8 cellular contexts compared by ENCODE assay signal in genomic region chr1:236140705-236141446, GRCh38. TPM values are rescaled to one million over a fixed set of nuclear protein-coding genes. Genes with fewer than 3 reads are reported as not detected.
DNase-seq lines count a peak whose midpoint lies in the region; ATAC-seq, FAIRE-seq and TF ChIP-seq lines count a peak whose summit lies in the region.

No MANE protein-coding gene starts in this region.

- no peak overlapping the region for H3K27ac ChIP-seq in keratinocyte (ENCODE audit: control insufficient read depth, insufficient read depth, low read length)
- no peak overlapping the region for H3K27ac ChIP-seq in subcutaneous abdominal adipose tissue (ENCODE audit: low read depth, low read length)

- peak overlapping the region; percentile 69 for H3K4me2 ChIP-seq in keratinocyte (ENCODE audit: control insufficient read depth, extremely low read depth, insufficient read depth, low read depth, low read length)

- no peak for FAIRE-seq in keratinocyte (lab: Jason Lieb, UNC)

- H3K4me3 ChIP-seq in keratinocyte (ENCODE audit: control insufficient read depth in 2 of 3, extremely low read depth in 1 of 3, insufficient read depth in 2 of 3, low read depth in 1 of 3, low read length in 3 of 3) = peak overlapping the region; percentile 32 to 67 (median 63)
- H3K4me3 ChIP-seq in subcutaneous abdominal adipose tissue (ENCODE audit: low read depth in 1 of 5, low read length in 5 of 5) = peak overlapping the region; percentile 53 to 91 (median 71)

- H3K4me1 ChIP-seq in keratinocyte (ENCODE audit: control insufficient read depth, extremely low read depth, insufficient read depth, low read length) = peaks cover 10% of the 10 kb centered on the region
- peaks cover 1 to 34% (median 28%) of the 10 kb centered on the region in 5 donors for H3K4me1 ChIP-seq in subcutaneous abdominal adipose tissue (ENCODE audit: control insufficient read depth in 5 of 5, insufficient read depth in 5 of 5, low read length in 5 of 5)

- no peaks in the 10 kb centered on the region for H3K79me2 ChIP-seq in keratinocyte (ENCODE audit: control insufficient read depth, insufficient read depth, low read length)

- intact Hi-C loops in activated T-helper 2 cell treated with anti-CD3 and anti-CD28 coated beads, Interferon-gamma antibody, Interleukin-2, Interleukin-4, amounts not matched to agents 10 μg/mL and 5 μg/mL and 100 μg/mL, durations not matched to agents 14 hours and 24 hours and 36 hours (cut with micrococcal nuclease) = loop anchor here (2.0 to 5.0 kb wide), 2 partner anchors 18 to 141 kb away; partner anchors contain the start of gene ERO1B

- H3K9ac ChIP-seq in keratinocyte (ENCODE audit: control insufficient read depth, extremely low read depth, insufficient read depth, low read length) = no peak overlapping the region
- no peak overlapping the region for H3K9ac ChIP-seq in subcutaneous abdominal adipose tissue (ENCODE audit: low read length in 5 of 5)

- no peaks in the 10 kb centered on the region for H3K9me3 ChIP-seq in keratinocyte (ENCODE audit: control insufficient read depth, low read depth, low read length)
- no peaks in the 10 kb centered on the region for H3K9me3 ChIP-seq in subcutaneous abdominal adipose tissue (ENCODE audit: control insufficient read depth in 5 of 5, low read length in 5 of 5)

- no peaks in the 10 kb centered on the region for H3K9me1 ChIP-seq in keratinocyte (ENCODE audit: control insufficient read depth, extremely low read depth, insufficient read depth, low read length)

- no peaks in the 10 kb centered on the region for H3K36me3 Mint-ChIP-seq in T-helper 2 cell treated with Interferon-gamma antibody and Interleukin-4, amounts not matched to agents 5 μg/mL and 100 μg/mL, for 36 hours (ENCODE audit: low read depth)
- peaks cover 10% of the 10 kb centered on the region for H3K36me3 Mint-ChIP-seq in activated T-helper 2 cell treated with anti-CD3 and anti-CD28 coated beads, Interferon-gamma antibody, Interleukin-2, Interleukin-4, amounts not matched to agents 10 μg/mL and 5 μg/mL and 100 μg/mL, durations not matched to agents 14 hours and 24 hours and 36 hours (ENCODE audit: low read depth)

- H4K20me1 ChIP-seq in keratinocyte (ENCODE audit: control insufficient read depth, extremely low read depth, insufficient read depth, low read length) = no peaks in the 10 kb centered on the region

- H3K27me3 Mint-ChIP-seq in T-helper 2 cell treated with Interferon-gamma antibody and Interleukin-4, amounts not matched to agents 5 μg/mL and 100 μg/mL, for 36 hours (ENCODE audit: low read depth) = peaks cover 53% of the 10 kb centered on the region
- peaks cover 49% of the 10 kb centered on the region for H3K27me3 Mint-ChIP-seq in activated T-helper 2 cell treated with anti-CD3 and anti-CD28 coated beads, Interferon-gamma antibody, Interleukin-2, Interleukin-4, amounts not matched to agents 10 μg/mL and 5 μg/mL and 100 μg/mL, durations not matched to agents 14 hours and 24 hours and 36 hours (ENCODE audit: low read depth)

- TF ChIP-seq CTCF in keratinocyte (optimal IDR thresholded peaks at IDR 0.05 in 1 of 3, IDR thresholded peaks at IDR 0.05 in 1 of 3, conservative IDR thresholded peaks at IDR 0.05 in 1 of 3; ENCODE audit: extremely low read depth in 1 of 3, insufficient read depth in 2 of 3, low read length in 3 of 3) = no peak

- peak overlapping the region; percentile 84 for H3K4me3 Mint-ChIP-seq in T-helper 2 cell treated with Interferon-gamma antibody and Interleukin-4, amounts not matched to agents 5 μg/mL and 100 μg/mL, for 36 hours
- H3K4me3 Mint-ChIP-seq in activated T-helper 2 cell treated with anti-CD3 and anti-CD28 coated beads, Interferon-gamma antibody, Interleukin-2, Interleukin-4, amounts not matched to agents 10 μg/mL and 5 μg/mL and 100 μg/mL, durations not matched to agents 14 hours and 24 hours and 36 hours (ENCODE audit: low read depth) = peak overlapping the region; percentile 87

- DNase-seq in T-helper 2 cell treated with Interferon-gamma antibody and Interleukin-4, amounts not matched to agents 5 μg/mL and 100 μg/mL, for 36 hours (ENCODE audit: low spot score) = no peak
- DNase-seq in T-helper 2 cell (no peak), keratinocyte (ENCODE audit: low read depth, low spot score) (no peak), COLO668 (lab: John Stamatoyannopoulos, UW; ENCODE audit: unreplicated experiment) (no peak)
- no peak for DNase-seq in activated T-helper 2 cell treated with anti-CD3 and anti-CD28 coated beads, Interferon-gamma antibody, Interleukin-2, Interleukin-4, amounts not matched to agents 10 μg/mL and 5 μg/mL and 100 μg/mL, durations not matched to agents 14 hours and 24 hours and 36 hours (ENCODE audit: low spot score)

- H3K36me3 ChIP-seq in keratinocyte (ENCODE audit: control insufficient read depth in 2 of 2, extremely low read depth in 1 of 2, insufficient read depth in 2 of 2, low read length in 2 of 2) (no peaks in the 10 kb centered on the region), subcutaneous abdominal adipose tissue (ENCODE audit: control insufficient read depth in 5 of 5, insufficient read depth in 5 of 5, low read length in 5 of 5) (no peaks in the 10 kb centered on the region)

- H3K27ac Mint-ChIP-seq in T-helper 2 cell treated with Interferon-gamma antibody and Interleukin-4, amounts not matched to agents 5 μg/mL and 100 μg/mL, for 36 hours = no peak overlapping the region
- H3K27ac Mint-ChIP-seq in activated T-helper 2 cell treated with anti-CD3 and anti-CD28 coated beads, Interferon-gamma antibody, Interleukin-2, Interleukin-4, amounts not matched to agents 10 μg/mL and 5 μg/mL and 100 μg/mL, durations not matched to agents 14 hours and 24 hours and 36 hours = no peak overlapping the region

- dilution Hi-C loops in keratinocyte (cut with MboI; ENCODE audit: extremely low pct_ligation_motif_present, low sequenced_read_pairs) = no loop called here

- no peaks in the 10 kb centered on the region for H3K9me3 Mint-ChIP-seq in T-helper 2 cell treated with Interferon-gamma antibody and Interleukin-4, amounts not matched to agents 5 μg/mL and 100 μg/mL, for 36 hours
- no peaks in the 10 kb centered on the region for H3K9me3 Mint-ChIP-seq in activated T-helper 2 cell treated with anti-CD3 and anti-CD28 coated beads, Interferon-gamma antibody, Interleukin-2, Interleukin-4, amounts not matched to agents 10 μg/mL and 5 μg/mL and 100 μg/mL, durations not matched to agents 14 hours and 24 hours and 36 hours

- H3K27me3 ChIP-seq in keratinocyte (ENCODE audit: control insufficient read depth, extremely low read depth, insufficient read depth, low read length) (peaks cover 12% of the 10 kb centered on the region), subcutaneous abdominal adipose tissue (ENCODE audit: control insufficient read depth in 5 of 5, insufficient read depth in 4 of 5, low read length in 5 of 5) (peaks cover 0 to 17% (median 9%) of the 10 kb centered on the region in 5 donors)

- ATAC-seq in GM21786 (IDR thresholded peaks at IDR 0.05; ENCODE audit: unreplicated experiment) (no peak), GM21576 (IDR thresholded peaks at IDR 0.05; ENCODE audit: unreplicated experiment) (no peak)

- peaks cover 13% of the 10 kb centered on the region for H3K4me1 Mint-ChIP-seq in T-helper 2 cell treated with Interferon-gamma antibody and Interleukin-4, amounts not matched to agents 5 μg/mL and 100 μg/mL, for 36 hours (ENCODE audit: low read depth)
- H3K4me1 Mint-ChIP-seq in activated T-helper 2 cell treated with anti-CD3 and anti-CD28 coated beads, Interferon-gamma antibody, Interleukin-2, Interleukin-4, amounts not matched to agents 10 μg/mL and 5 μg/mL and 100 μg/mL, durations not matched to agents 14 hours and 24 hours and 36 hours (ENCODE audit: low read depth) = peaks cover 16% of the 10 kb centered on the region

- H2AFZ ChIP-seq in keratinocyte (ENCODE audit: control insufficient read depth, low read length) = peak overlapping the region; percentile 84

RNA-seq across cellular contexts. Expression of gene GPR137B, which starts 1.5 kb away (rescaled TPM):
- total RNA-seq in activated T-helper 2 cell treated with anti-CD3 and anti-CD28 coated beads, Interferon-gamma antibody, Interleukin-2, Interleukin-4, amounts not matched to agents 10 μg/mL and 5 μg/mL and 100 μg/mL, durations not matched to agents 14 hours and 24 hours and 36 hours = 6.8 and 7.8 TPM in 2 replicates
- 6.2 to 9.9 TPM (median 7.1 TPM) in 3 replicates for polyA plus RNA-seq in keratinocyte
- 7.4 TPM for polyA plus RNA-seq in keratinocyte (2011; ENCODE audit: low read depth)
- 11.6 and 14.2 TPM in 2 replicates for polyA plus RNA-seq in keratinocyte (2011; cell fraction: cytosol; rRNA removed)
- 14.0 and 14.2 TPM in 2 replicates for polyA plus RNA-seq in keratinocyte (2011; cell fraction: nucleus; rRNA removed)
- 8.3 and 19.4 TPM in 2 replicates for polyA plus RNA-seq in keratinocyte (2012; ENCODE audit: low replicate concordance)
- polyA minus RNA-seq in keratinocyte = 4.7 to 22.6 TPM (median 5.3 TPM) in 3 replicates
- 1.9 TPM for polyA minus RNA-seq in keratinocyte (2011; cell fraction: cytosol; rRNA and poly(A)+ RNA removed)
- 4.1 and 5.0 TPM in 2 replicates for polyA minus RNA-seq in keratinocyte (2011; cell fraction: nucleus; rRNA and poly(A)+ RNA removed)
